Comparison of ENCODE assay signal across 31 cellular contexts in genomic region chr3:189554868-189555557, GRCh38.
"Had no signal": no experiment of that assay in that cellular context is flagged by ENCODE, and none has a peak within 500 bp of the region (broad histone marks: within the 10 kb centered on the region; RNA-seq: fewer than 3 reads in every experiment).

No MANE protein-coding gene starts in this region.

- H3K4me1 Mint-ChIP-seq: activated CD4-positive, alpha-beta T cell treated with anti-CD3 and anti-CD28 coated beads, Interleukin-2, amount 10 ng/mL, durations not matched to agents 24 days and 14 days; activated naive CD8-positive, alpha-beta T cell treated with anti-CD3 and anti-CD28 coated beads for 36 hours; brain; memory B cell; nephron; stimulated activated naive B cell treated with anti-CD40 and anti-IgM and Interleukin-4, amounts not matched to agents 10 μg/mL and 1 μg/mL and 100 μg/mL, for 72 hours had no signal

- H3K27ac Mint-ChIP-seq: activated CD4-positive, alpha-beta memory T cell treated with anti-CD3 and anti-CD28 coated beads for 36 hours; activated CD4-positive, alpha-beta T cell treated with anti-CD3 and anti-CD28 coated beads, Interleukin-2, amount 10 ng/mL, durations not matched to agents 24 days and 14 days; activated naive CD4-positive, alpha-beta T cell treated with anti-CD3 and anti-CD28 coated beads for 36 hours; activated naive CD8-positive, alpha-beta T cell treated with anti-CD3 and anti-CD28 coated beads for 36 hours; activated T-helper 1 cell treated with anti-CD3 and anti-CD28 coated beads, Interleukin-12 subunit alpha, Interleukin-12 subunit beta, Interleukin-2, Interleukin-4 antibody, amounts not matched to agents 30 ng/mL and 10 ng/mL and 1 ng/mL, durations not matched to agents 14 hours and 24 hours and 36 hours; brain; effector memory CD8-positive, alpha-beta T cell; memory B cell; nephron; progenitor cell of endocrine pancreas; stimulated activated naive B cell treated with anti-CD40 and anti-IgM and Interleukin-4, amounts not matched to agents 10 μg/mL and 1 μg/mL and 100 μg/mL, for 72 hours; T-helper 2 cell treated with Interferon-gamma antibody and Interleukin-4, amounts not matched to agents 5 μg/mL and 100 μg/mL, for 36 hours had no signal

- H3K79me2 ChIP-seq: hepatocyte had no signal

- DNase-seq: activated CD4-positive, alpha-beta memory T cell treated with anti-CD3 and anti-CD28 coated beads for 36 hours; activated CD4-positive, alpha-beta T cell treated with anti-CD3 and anti-CD28 coated beads, Interleukin-2, amount 10 ng/mL, durations not matched to agents 24 days and 14 days; activated CD4-positive, CD25-positive, alpha-beta regulatory T cell treated with anti-CD3 and anti-CD28 coated beads, Interleukin-2, amount 50 U/mL, for 72 hours; activated CD8-positive, alpha-beta memory T cell treated with anti-CD3 and anti-CD28 coated beads, Interleukin-2, amount 50 U/mL, for 4 hours; activated effector memory CD4-positive, alpha-beta T cell treated with anti-CD3 and anti-CD28 coated beads, Interleukin-2, amount 50 U/mL, for 16 hours; activated naive CD4-positive, alpha-beta T cell treated with anti-CD3 and anti-CD28 coated beads for 36 hours; activated naive CD8-positive, alpha-beta T cell treated with anti-CD3 and anti-CD28 coated beads for 36 hours; activated T-cell treated with anti-CD3 and anti-CD28 coated beads, Interleukin-2, amount 50 U/mL, for 1 hour; adrenal gland; cerebellar nuclear complex; cortex of kidney; effector memory CD8-positive, alpha-beta T cell; erythroblast; left cardiac atrium; stimulated activated CD4-positive, alpha-beta T cell treated with anti-CD3 and anti-CD28 coated beads, Interleukin-4, amount 100 ng/mL, for 24 hours; stimulated activated naive B cell treated with anti-CD40 and anti-IgM and Interleukin-4, amounts not matched to agents 10 μg/mL and 1 μg/mL and 100 μg/mL, for 72 hours; T-helper 1 cell; uterus had no signal

- ATAC-seq: effector memory CD8-positive, alpha-beta T cell; left cardiac atrium; stimulated activated naive B cell treated with anti-CD40 and anti-IgM and Interleukin-4, amounts not matched to agents 10 μg/mL and 1 μg/mL and 100 μg/mL, for 72 hours had no signal

- H3K27me3 Mint-ChIP-seq: activated CD4-positive, alpha-beta memory T cell treated with anti-CD3 and anti-CD28 coated beads for 36 hours; activated CD4-positive, alpha-beta T cell treated with anti-CD3 and anti-CD28 coated beads, Interleukin-2, amount 10 ng/mL, durations not matched to agents 24 days and 14 days; activated naive CD8-positive, alpha-beta T cell treated with anti-CD3 and anti-CD28 coated beads for 36 hours; effector memory CD8-positive, alpha-beta T cell; memory B cell; progenitor cell of endocrine pancreas; stimulated activated naive B cell treated with anti-CD40 and anti-IgM and Interleukin-4, amounts not matched to agents 10 μg/mL and 1 μg/mL and 100 μg/mL, for 72 hours had no signal

- H3K27me3 ChIP-seq: adrenal gland, ascending aorta, cardiac muscle cell, gastroesophageal sphincter, hepatocyte, neutrophil, tibial nerve, uterus had no signal

- H3K27ac ChIP-seq: adrenal gland, ascending aorta, cardiac muscle cell, gastroesophageal sphincter, hepatocyte, neutrophil, skin epidermis, tibial nerve, uterus had no signal

- H2AFZ ChIP-seq: hepatocyte had no signal

- H3K4me3 Mint-ChIP-seq: activated CD4-positive, alpha-beta memory T cell treated with anti-CD3 and anti-CD28 coated beads for 36 hours; activated CD4-positive, alpha-beta T cell treated with anti-CD3 and anti-CD28 coated beads, Interleukin-2, amount 10 ng/mL, durations not matched to agents 24 days and 14 days; activated naive CD4-positive, alpha-beta T cell treated with anti-CD3 and anti-CD28 coated beads for 36 hours; activated naive CD8-positive, alpha-beta T cell treated with anti-CD3 and anti-CD28 coated beads for 36 hours; activated T-helper 1 cell treated with anti-CD3 and anti-CD28 coated beads, Interleukin-12 subunit alpha, Interleukin-12 subunit beta, Interleukin-2, Interleukin-4 antibody, amounts not matched to agents 30 ng/mL and 10 ng/mL and 1 ng/mL, durations not matched to agents 14 hours and 24 hours and 36 hours; brain; effector memory CD8-positive, alpha-beta T cell; memory B cell; nephron; stimulated activated naive B cell treated with anti-CD40 and anti-IgM and Interleukin-4, amounts not matched to agents 10 μg/mL and 1 μg/mL and 100 μg/mL, for 72 hours; T-helper 2 cell treated with Interferon-gamma antibody and Interleukin-4, amounts not matched to agents 5 μg/mL and 100 μg/mL, for 36 hours had no signal

- H3K4me2 ChIP-seq: hepatocyte had no signal

- H3K4me1 ChIP-seq: adrenal gland, ascending aorta, gastroesophageal sphincter, tibial nerve, uterus had no signal

- H3K9me3 ChIP-seq: neutrophil had no signal

- H3K4me3 ChIP-seq: adrenal gland, ascending aorta, cardiac muscle cell, gastroesophageal sphincter, hepatocyte, skin epidermis, tibial nerve, uterus had no signal

- H3K36me3 Mint-ChIP-seq: activated CD4-positive, alpha-beta memory T cell treated with anti-CD3 and anti-CD28 coated beads for 36 hours; brain; stimulated activated naive B cell treated with anti-CD40 and anti-IgM and Interleukin-4, amounts not matched to agents 10 μg/mL and 1 μg/mL and 100 μg/mL, for 72 hours had no signal

- H3K36me3 ChIP-seq: adrenal gland, ascending aorta, cardiac muscle cell, gastroesophageal sphincter, neutrophil, tibial nerve, uterus had no signal
